In the genomic region with DNA sequence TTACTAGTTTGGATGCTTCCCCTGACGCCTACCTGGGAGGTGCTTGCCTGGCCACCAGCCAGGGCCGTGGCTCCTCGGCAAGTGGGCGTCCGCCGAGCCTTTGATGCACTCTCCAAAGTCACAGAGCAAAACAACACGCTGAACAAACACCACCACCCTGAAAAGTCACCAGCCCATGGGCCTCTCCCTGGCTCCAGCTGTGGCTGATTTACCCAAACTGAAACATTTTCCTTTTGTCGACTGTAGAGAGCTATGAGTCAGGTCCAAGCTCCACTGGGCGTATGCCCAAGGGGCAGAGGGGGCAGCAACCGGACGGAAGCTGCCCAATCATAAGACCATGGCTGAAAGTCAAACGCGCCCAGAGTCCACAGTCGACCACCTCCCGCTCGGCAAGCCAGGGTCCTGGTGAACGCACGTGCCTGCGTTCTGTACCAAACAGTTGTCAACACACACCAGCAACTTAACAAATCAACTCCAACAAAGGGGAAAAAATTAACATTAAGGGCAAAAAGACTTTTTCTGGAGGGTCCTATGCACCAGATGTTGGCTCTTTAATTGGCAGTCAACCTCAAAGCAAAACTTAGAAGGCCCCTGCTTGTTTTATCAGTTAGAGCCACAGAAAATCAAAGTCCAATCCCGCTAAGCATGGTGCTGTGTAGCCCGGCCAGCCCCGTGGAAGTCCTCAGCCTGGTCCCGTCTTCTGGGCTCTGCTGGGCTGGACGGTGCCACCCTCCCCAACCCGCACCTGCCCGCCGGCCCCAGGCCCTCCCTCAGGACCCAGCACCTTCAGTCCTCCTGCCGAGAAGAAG, we compare ENCODE assay signal across 1 cellular context.
TF ChIP-seq lines count a peak whose summit lies in the region.

No MANE protein-coding gene starts in this region.

TF ChIP-seq in HepG2, 621 proteins besides CTCF, POLR2A, EP300 and RAD21 (continued from another document and continues in another):
- peak; percentile 87 for TF ChIP-seq RBFOX2 (IDR thresholded peaks at IDR 0.05; ENCODE audit: low read depth, low read length)
- peak; percentile 97 for TF ChIP-seq HDAC1 (CRISPR knock-in tag; IDR thresholded peaks at IDR 0.05)
- no peak for TF ChIP-seq SYNCRIP (IDR thresholded peaks at IDR 0.05; ENCODE audit: insufficient read depth, low read depth, low read length)
- peak; percentile 91 for TF ChIP-seq ZNF292 (CRISPR knock-in tag; IDR thresholded peaks at IDR 0.05; ENCODE audit: borderline replicate concordance, low read depth)
- no peak for TF ChIP-seq ZFP62 (CRISPR knock-in tag; IDR thresholded peaks at IDR 0.05)
- TF ChIP-seq ZNF354B (CRISPR knock-in tag; IDR thresholded peaks at IDR 0.05), result no peak
- TF ChIP-seq ZMYM2 (CRISPR knock-in tag; IDR thresholded peaks at IDR 0.05), result peak; percentile 94
- TF ChIP-seq ZFP90 (CRISPR knock-in tag; IDR thresholded peaks at IDR 0.05; ENCODE audit: borderline replicate concordance), result peak; percentile 68; the same call in 1 of the 2 replicates
- TF ChIP-seq ZFP36 (IDR thresholded peaks at IDR 0.05; ENCODE audit: borderline replicate concordance, low read depth, low read length, partially characterized antibody), result no peak
- TF ChIP-seq, protein P1, sequence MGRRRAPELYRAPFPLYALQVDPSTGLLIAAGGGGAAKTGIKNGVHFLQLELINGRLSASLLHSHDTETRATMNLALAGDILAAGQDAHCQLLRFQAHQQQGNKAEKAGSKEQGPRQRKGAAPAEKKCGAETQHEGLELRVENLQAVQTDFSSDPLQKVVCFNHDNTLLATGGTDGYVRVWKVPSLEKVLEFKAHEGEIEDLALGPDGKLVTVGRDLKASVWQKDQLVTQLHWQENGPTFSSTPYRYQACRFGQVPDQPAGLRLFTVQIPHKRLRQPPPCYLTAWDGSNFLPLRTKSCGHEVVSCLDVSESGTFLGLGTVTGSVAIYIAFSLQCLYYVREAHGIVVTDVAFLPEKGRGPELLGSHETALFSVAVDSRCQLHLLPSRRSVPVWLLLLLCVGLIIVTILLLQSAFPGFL (CRISPR knock-in tag; IDR thresholded peaks at IDR 0.05), result no peak
- peak; percentile 86 for TF ChIP-seq SOX13 (IDR thresholded peaks at IDR 0.05)
- peak in 1 of 2 experiments; percentile 93; a peak in 2 of 4 replicates for TF ChIP-seq SOX13 (CRISPR knock-in tag; conservative IDR thresholded peaks at IDR 0.05 in 1 of 2, IDR thresholded peaks at IDR 0.05 in 1 of 2)
- peak; percentile 55; the same call in 1 of the 2 replicates for TF ChIP-seq FOXK1 (CRISPR knock-in tag; IDR thresholded peaks at IDR 0.05; ENCODE audit: borderline replicate concordance, low read depth)
- TF ChIP-seq CEBPB (IDR thresholded peaks at IDR 0.05; ENCODE audit: borderline replicate concordance, low read depth, low read length), result no peak
- TF ChIP-seq, protein P2, sequence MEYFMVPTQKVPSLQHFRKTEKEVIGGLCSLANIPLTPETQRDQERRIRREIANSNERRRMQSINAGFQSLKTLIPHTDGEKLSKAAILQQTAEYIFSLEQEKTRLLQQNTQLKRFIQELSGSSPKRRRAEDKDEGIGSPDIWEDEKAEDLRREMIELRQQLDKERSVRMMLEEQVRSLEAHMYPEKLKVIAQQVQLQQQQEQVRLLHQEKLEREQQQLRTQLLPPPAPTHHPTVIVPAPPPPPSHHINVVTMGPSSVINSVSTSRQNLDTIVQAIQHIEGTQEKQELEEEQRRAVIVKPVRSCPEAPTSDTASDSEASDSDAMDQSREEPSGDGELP (IDR thresholded peaks at IDR 0.05; ENCODE audit: borderline replicate concordance, low read depth), result peak; percentile 98
- TF ChIP-seq ZNF460 (CRISPR knock-in tag; IDR thresholded peaks at IDR 0.05; ENCODE audit: borderline replicate concordance), result no peak; the same call in 1 of the 2 replicates
- TF ChIP-seq ADNP (CRISPR knock-in tag; IDR thresholded peaks at IDR 0.05), result no peak
- TF ChIP-seq, protein P3, sequence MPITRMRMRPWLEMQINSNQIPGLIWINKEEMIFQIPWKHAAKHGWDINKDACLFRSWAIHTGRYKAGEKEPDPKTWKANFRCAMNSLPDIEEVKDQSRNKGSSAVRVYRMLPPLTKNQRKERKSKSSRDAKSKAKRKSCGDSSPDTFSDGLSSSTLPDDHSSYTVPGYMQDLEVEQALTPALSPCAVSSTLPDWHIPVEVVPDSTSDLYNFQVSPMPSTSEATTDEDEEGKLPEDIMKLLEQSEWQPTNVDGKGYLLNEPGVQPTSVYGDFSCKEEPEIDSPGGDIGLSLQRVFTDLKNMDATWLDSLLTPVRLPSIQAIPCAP (CRISPR knock-in tag; IDR thresholded peaks at IDR 0.05; ENCODE audit: low read depth), result 0 out of 2 replicates have a peak, but pooled peaks have one; percentile 26
- TF ChIP-seq, protein P4, sequence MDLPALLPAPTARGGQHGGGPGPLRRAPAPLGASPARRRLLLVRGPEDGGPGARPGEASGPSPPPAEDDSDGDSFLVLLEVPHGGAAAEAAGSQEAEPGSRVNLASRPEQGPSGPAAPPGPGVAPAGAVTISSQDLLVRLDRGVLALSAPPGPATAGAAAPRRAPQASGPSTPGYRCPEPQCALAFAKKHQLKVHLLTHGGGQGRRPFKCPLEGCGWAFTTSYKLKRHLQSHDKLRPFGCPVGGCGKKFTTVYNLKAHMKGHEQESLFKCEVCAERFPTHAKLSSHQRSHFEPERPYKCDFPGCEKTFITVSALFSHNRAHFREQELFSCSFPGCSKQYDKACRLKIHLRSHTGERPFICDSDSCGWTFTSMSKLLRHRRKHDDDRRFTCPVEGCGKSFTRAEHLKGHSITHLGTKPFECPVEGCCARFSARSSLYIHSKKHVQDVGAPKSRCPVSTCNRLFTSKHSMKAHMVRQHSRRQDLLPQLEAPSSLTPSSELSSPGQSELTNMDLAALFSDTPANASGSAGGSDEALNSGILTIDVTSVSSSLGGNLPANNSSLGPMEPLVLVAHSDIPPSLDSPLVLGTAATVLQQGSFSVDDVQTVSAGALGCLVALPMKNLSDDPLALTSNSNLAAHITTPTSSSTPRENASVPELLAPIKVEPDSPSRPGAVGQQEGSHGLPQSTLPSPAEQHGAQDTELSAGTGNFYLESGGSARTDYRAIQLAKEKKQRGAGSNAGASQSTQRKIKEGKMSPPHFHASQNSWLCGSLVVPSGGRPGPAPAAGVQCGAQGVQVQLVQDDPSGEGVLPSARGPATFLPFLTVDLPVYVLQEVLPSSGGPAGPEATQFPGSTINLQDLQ (CRISPR knock-in tag; IDR thresholded peaks at IDR 0.05), result peak; percentile 72; the same call in 1 of the 2 replicates
- TF ChIP-seq CREB1 (IDR thresholded peaks at IDR 0.05), result peak; percentile 21; the same call in 1 of the 2 replicates
- TF ChIP-seq CREB1 (CRISPR knock-in tag; IDR thresholded peaks at IDR 0.05), result 0 out of 2 replicates have a peak, but pooled peaks have one; percentile 75
- TF ChIP-seq GATA4 (IDR thresholded peaks at IDR 0.05; ENCODE audit: borderline replicate concordance, low read depth), result peak; percentile 79
- peak; percentile 27; the same call in 1 of the 2 replicates for TF ChIP-seq KAT7 (CRISPR knock-in tag; IDR thresholded peaks at IDR 0.05; ENCODE audit: borderline replicate concordance)
- TF ChIP-seq ZNF841 (CRISPR knock-in tag; IDR thresholded peaks at IDR 0.05; ENCODE audit: borderline replicate concordance), result no peak
- no peak for TF ChIP-seq ZNF615 (CRISPR knock-in tag; IDR thresholded peaks at IDR 0.05; ENCODE audit: borderline replicate concordance)
- TF ChIP-seq ZNF530 (CRISPR knock-in tag; IDR thresholded peaks at IDR 0.05; ENCODE audit: low read depth), result no peak
- TF ChIP-seq XBP1 (CRISPR knock-in tag; IDR thresholded peaks at IDR 0.05), result 0 out of 2 replicates have a peak, but pooled peaks have one; percentile 11
- no peak for TF ChIP-seq SP4 (CRISPR knock-in tag; IDR thresholded peaks at IDR 0.05)
- TF ChIP-seq, protein P5, sequence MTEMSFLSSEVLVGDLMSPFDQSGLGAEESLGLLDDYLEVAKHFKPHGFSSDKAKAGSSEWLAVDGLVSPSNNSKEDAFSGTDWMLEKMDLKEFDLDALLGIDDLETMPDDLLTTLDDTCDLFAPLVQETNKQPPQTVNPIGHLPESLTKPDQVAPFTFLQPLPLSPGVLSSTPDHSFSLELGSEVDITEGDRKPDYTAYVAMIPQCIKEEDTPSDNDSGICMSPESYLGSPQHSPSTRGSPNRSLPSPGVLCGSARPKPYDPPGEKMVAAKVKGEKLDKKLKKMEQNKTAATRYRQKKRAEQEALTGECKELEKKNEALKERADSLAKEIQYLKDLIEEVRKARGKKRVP (CRISPR knock-in tag; IDR thresholded peaks at IDR 0.05), result peak in 1 of 2 experiments; percentile 93; a peak in 2 of 4 replicates
- no peak for TF ChIP-seq SP1 (IDR thresholded peaks at IDR 0.05)
- peak; percentile 61; the same call in 1 of the 2 replicates for TF ChIP-seq SP1 (CRISPR knock-in tag; IDR thresholded peaks at IDR 0.05)
- peak; percentile 71 for TF ChIP-seq KDM2A (CRISPR knock-in tag; IDR thresholded peaks at IDR 0.05; ENCODE audit: borderline replicate concordance, low read depth)
- 0 out of 2 replicates have a peak, but pooled peaks have one; percentile 40 for TF ChIP-seq ZNF761 (CRISPR knock-in tag; conservative IDR thresholded peaks at IDR 0.05)
- TF ChIP-seq SATB2 (CRISPR knock-in tag; IDR thresholded peaks at IDR 0.05), result no peak
- TF ChIP-seq YEATS2 (CRISPR knock-in tag; IDR thresholded peaks at IDR 0.05; ENCODE audit: borderline replicate concordance), result no peak
- no peak for TF ChIP-seq ZNF207 (IDR thresholded peaks at IDR 0.05; ENCODE audit: borderline replicate concordance)
- peak; percentile 90; the same call in 1 of the 2 replicates for TF ChIP-seq NFATC3 (CRISPR knock-in tag; IDR thresholded peaks at IDR 0.05)
- 0 out of 2 replicates have a peak, but pooled peaks have one; percentile 30 for TF ChIP-seq TRIM24 (CRISPR knock-in tag; IDR thresholded peaks at IDR 0.05)
- TF ChIP-seq DR1 (CRISPR knock-in tag; IDR thresholded peaks at IDR 0.05), result peak; percentile 47; the same call in 1 of the 2 replicates
- no peak for TF ChIP-seq ZFAT (CRISPR knock-in tag; conservative IDR thresholded peaks at IDR 0.05)
- peak; percentile 87; the same call in 1 of the 2 replicates for TF ChIP-seq ZSCAN31 (CRISPR knock-in tag; IDR thresholded peaks at IDR 0.05; ENCODE audit: low read depth)
- TF ChIP-seq HOXA7 (CRISPR knock-in tag; IDR thresholded peaks at IDR 0.05), result no peak
- TF ChIP-seq NONO (IDR thresholded peaks at IDR 0.05), result no peak
- TF ChIP-seq NONO (CRISPR knock-in tag; conservative IDR thresholded peaks at IDR 0.05), result peak; percentile 68
- TF ChIP-seq, protein P6, sequence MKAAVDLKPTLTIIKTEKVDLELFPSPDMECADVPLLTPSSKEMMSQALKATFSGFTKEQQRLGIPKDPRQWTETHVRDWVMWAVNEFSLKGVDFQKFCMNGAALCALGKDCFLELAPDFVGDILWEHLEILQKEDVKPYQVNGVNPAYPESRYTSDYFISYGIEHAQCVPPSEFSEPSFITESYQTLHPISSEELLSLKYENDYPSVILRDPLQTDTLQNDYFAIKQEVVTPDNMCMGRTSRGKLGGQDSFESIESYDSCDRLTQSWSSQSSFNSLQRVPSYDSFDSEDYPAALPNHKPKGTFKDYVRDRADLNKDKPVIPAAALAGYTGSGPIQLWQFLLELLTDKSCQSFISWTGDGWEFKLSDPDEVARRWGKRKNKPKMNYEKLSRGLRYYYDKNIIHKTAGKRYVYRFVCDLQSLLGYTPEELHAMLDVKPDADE (CRISPR knock-in tag; IDR thresholded peaks at IDR 0.05), result peak; percentile 75
- TF ChIP-seq AGO2 (optimal IDR thresholded peaks at IDR 0.05; ENCODE audit: low read depth, low read length), result peak; percentile 62
- no peak for TF ChIP-seq MBD4 (IDR thresholded peaks at IDR 0.05; ENCODE audit: borderline replicate concordance, low read length)
- TF ChIP-seq, protein P7, sequence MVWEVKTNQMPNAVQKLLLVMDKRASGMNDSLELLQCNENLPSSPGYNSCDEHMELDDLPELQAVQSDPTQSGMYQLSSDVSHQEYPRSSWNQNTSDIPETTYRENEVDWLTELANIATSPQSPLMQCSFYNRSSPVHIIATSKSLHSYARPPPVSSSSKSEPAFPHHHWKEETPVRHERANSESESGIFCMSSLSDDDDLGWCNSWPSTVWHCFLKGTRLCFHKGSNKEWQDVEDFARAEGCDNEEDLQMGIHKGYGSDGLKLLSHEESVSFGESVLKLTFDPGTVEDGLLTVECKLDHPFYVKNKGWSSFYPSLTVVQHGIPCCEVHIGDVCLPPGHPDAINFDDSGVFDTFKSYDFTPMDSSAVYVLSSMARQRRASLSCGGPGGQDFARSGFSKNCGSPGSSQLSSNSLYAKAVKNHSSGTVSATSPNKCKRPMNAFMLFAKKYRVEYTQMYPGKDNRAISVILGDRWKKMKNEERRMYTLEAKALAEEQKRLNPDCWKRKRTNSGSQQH (CRISPR knock-in tag; IDR thresholded peaks at IDR 0.05; ENCODE audit: low read depth), result peak; percentile 72; the same call in 1 of the 2 replicates
- TF ChIP-seq, protein P8, sequence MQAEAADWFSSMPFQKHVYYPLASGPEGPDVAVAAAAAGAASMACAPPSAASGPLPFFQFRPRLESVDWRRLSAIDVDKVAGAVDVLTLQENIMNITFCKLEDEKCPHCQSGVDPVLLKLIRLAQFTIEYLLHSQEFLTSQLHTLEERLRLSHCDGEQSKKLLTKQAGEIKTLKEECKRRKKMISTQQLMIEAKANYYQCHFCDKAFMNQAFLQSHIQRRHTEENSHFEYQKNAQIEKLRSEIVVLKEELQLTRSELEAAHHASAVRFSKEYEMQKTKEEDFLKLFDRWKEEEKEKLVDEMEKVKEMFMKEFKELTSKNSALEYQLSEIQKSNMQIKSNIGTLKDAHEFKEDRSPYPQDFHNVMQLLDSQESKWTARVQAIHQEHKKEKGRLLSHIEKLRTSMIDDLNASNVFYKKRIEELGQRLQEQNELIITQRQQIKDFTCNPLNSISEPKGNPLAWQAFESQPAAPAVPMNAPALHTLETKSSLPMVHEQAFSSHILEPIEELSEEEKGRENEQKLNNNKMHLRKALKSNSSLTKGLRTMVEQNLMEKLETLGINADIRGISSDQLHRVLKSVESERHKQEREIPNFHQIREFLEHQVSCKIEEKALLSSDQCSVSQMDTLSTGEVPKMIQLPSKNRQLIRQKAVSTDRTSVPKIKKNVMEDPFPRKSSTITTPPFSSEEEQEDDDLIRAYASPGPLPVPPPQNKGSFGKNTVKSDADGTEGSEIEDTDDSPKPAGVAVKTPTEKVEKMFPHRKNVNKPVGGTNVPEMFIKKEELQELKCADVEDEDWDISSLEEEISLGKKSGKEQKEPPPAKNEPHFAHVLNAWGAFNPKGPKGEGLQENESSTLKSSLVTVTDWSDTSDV (CRISPR knock-in tag; IDR thresholded peaks at IDR 0.05), result no peak
- TF ChIP-seq MYNN (CRISPR knock-in tag; IDR thresholded peaks at IDR 0.05; ENCODE audit: low read depth), result peak; percentile 47; the same call in 1 of the 2 replicates
- no peak for TF ChIP-seq FLYWCH1 (CRISPR knock-in tag; IDR thresholded peaks at IDR 0.05)
- TF ChIP-seq PHF20 (CRISPR knock-in tag; IDR thresholded peaks at IDR 0.05), result no peak; the same call in 1 of the 2 replicates
- no peak for TF ChIP-seq ZNF496 (CRISPR knock-in tag; IDR thresholded peaks at IDR 0.05; ENCODE audit: insufficient replicate concordance)
- TF ChIP-seq MTA1 (CRISPR knock-in tag; IDR thresholded peaks at IDR 0.05; ENCODE audit: borderline replicate concordance), result peak; percentile 98
